14 cellular contexts compared by ENCODE assay signal in the genomic region with DNA sequence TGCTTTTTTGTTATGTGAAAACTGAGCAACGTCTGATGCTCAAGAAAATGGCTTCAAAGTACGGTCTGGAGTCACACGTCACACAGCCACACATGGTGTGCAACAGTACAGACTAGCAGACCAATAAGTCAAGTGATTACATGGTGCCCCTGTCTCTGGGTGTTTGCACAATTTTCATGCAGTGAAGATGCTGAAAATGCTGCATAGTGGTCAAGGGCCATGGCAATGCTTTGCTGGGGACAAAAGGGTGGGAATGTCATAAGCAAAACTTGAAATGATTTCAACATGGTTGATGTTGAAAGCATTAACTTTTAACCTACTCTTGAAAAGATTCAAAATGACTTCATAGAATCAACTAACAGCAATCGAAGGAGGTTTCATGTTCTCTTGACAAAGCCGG.
"Had no signal": no experiment of that assay in that cellular context is flagged by ENCODE, and none has a peak within 500 bp of the region (broad histone marks: within the 10 kb centered on the region; RNA-seq: fewer than 3 reads in every experiment).

No MANE protein-coding gene starts in this region.

- H3K4me1 Mint-ChIP-seq: mesothelial cell of epicardium had no signal

- H3K9me3 ChIP-seq: heart right ventricle, pancreas had no signal

- H3K36me3 Mint-ChIP-seq: mesothelial cell of epicardium had no signal

- H3K4me1 ChIP-seq: foreskin keratinocyte, pancreas had no signal

- H3K27ac Mint-ChIP-seq: activated naive CD4-positive, alpha-beta T cell treated with anti-CD3 and anti-CD28 coated beads for 36 hours; activated T-helper 2 cell treated with anti-CD3 and anti-CD28 coated beads, Interferon-gamma antibody, Interleukin-2, Interleukin-4, amounts not matched to agents 10 μg/mL and 5 μg/mL and 100 μg/mL, durations not matched to agents 14 hours and 24 hours and 36 hours; mesothelial cell of epicardium; nephron progenitor cell had no signal

- H3K4me3 Mint-ChIP-seq: activated naive CD4-positive, alpha-beta T cell treated with anti-CD3 and anti-CD28 coated beads for 36 hours; mesothelial cell of epicardium; nephron progenitor cell had no signal

- H3K27me3 ChIP-seq: foreskin keratinocyte, heart right ventricle, pancreas had no signal

- H3K36me3 ChIP-seq: cardiac muscle cell, heart right ventricle, pancreas had no signal

- H3K4me3 ChIP-seq: cardiac muscle cell, heart right ventricle, lung, pancreas had no signal

- DNase-seq: activated CD4-positive, alpha-beta T cell treated with anti-CD3 and anti-CD28 coated beads, Interleukin-2, amount 50 U/mL, for 48 hours; activated CD4-positive, CD25-positive, alpha-beta regulatory T cell treated with anti-CD3 and anti-CD28 coated beads, Interleukin-2, amount 50 U/mL, for 72 hours; activated naive CD4-positive, alpha-beta T cell treated with anti-CD3 and anti-CD28 coated beads for 36 hours; foreskin keratinocyte; heart right ventricle; left colon; nephron progenitor cell; pancreas; stimulated activated CD4-positive, alpha-beta T cell treated with anti-CD3 and anti-CD28 coated beads, Interleukin-1b, Interleukin-23, amount 100 ng/mL, for 48 hours had no signal

- ATAC-seq: foreskin keratinocyte, left colon, pancreas had no signal

- FAIRE-seq: endometrium, pancreas had no signal

- H3K9me3 Mint-ChIP-seq: activated naive CD4-positive, alpha-beta T cell treated with anti-CD3 and anti-CD28 coated beads for 36 hours; activated T-helper 2 cell treated with anti-CD3 and anti-CD28 coated beads, Interferon-gamma antibody, Interleukin-2, Interleukin-4, amounts not matched to agents 10 μg/mL and 5 μg/mL and 100 μg/mL, durations not matched to agents 14 hours and 24 hours and 36 hours; mesothelial cell of epicardium; nephron progenitor cell had no signal
